1 cellular context compared by ENCODE assay signal in genomic region chr7:30594540-30595460, GRCh38.
A peak's percentile ranks its signal among the peaks of the same experiment; 100 is the strongest.
TF ChIP-seq lines count a peak whose summit lies in the region.

TSS of gene GARS1 (plus strand) at chr7:30594878. CDS start at chr7:30594922, 44 bp downstream.

TF ChIP-seq in K562, 482 proteins besides CTCF, POLR2A, EP300 and RAD21 (continued from another document and continues in another):
- TF ChIP-seq ZNF583 (CRISPR knock-in tag; IDR thresholded peaks at IDR 0.05), result peak; percentile 54; the same call in 1 of the 2 replicates
- TF ChIP-seq MYC (IDR thresholded peaks at IDR 0.05; ENCODE audit: low read depth, low read length), result peak; percentile 100
- peak; percentile 94; the same call in 1 of the 2 replicates for TF ChIP-seq MYC (CRISPR knock-in tag; IDR thresholded peaks at IDR 0.05; ENCODE audit: borderline replicate concordance, low read depth)
- TF ChIP-seq HDAC3 (IDR thresholded peaks at IDR 0.05; ENCODE audit: borderline replicate concordance, partially characterized antibody), result no peak
- TF ChIP-seq ATF4 (CRISPR knock-in tag; IDR thresholded peaks at IDR 0.05), result peak; percentile 100
- no peak for TF ChIP-seq ZNF398 (CRISPR knock-in tag; IDR thresholded peaks at IDR 0.05)
- TF ChIP-seq DACH1 (IDR thresholded peaks at IDR 0.05; ENCODE audit: partially characterized antibody), result peak; percentile 19
- peak; percentile 71; the same call in 1 of the 2 replicates for TF ChIP-seq FOSL1 (tag; conservative IDR thresholded peaks at IDR 0.05)
- TF ChIP-seq THRAP3 (IDR thresholded peaks at IDR 0.05; ENCODE audit: borderline replicate concordance), result no peak
- no peak for TF ChIP-seq SRSF9 (IDR thresholded peaks at IDR 0.05; ENCODE audit: borderline replicate concordance, low read depth, low read length)
- TF ChIP-seq KDM5B (IDR thresholded peaks at IDR 0.05; ENCODE audit: insufficient replicate concordance, low read depth, low read length), result peak; percentile 86
- TF ChIP-seq PCBP2 (IDR thresholded peaks at IDR 0.05; ENCODE audit: low read depth, low read length, poor library complexity, severe bottlenecking), result no peak
- TF ChIP-seq CREB3 (tag; conservative IDR thresholded peaks at IDR 0.05; ENCODE audit: low read depth), result no peak
- TF ChIP-seq POLR2H (tag; IDR thresholded peaks at IDR 0.05; ENCODE audit: low read depth), result peak; percentile 87
- no peak for TF ChIP-seq LCOR (CRISPR knock-in tag; IDR thresholded peaks at IDR 0.05)
- TF ChIP-seq CEBPG (CRISPR knock-in tag; IDR thresholded peaks at IDR 0.05), result peak; percentile 99
- peak; percentile 98 to 99 for TF ChIP-seq CEBPG (tag; conservative IDR thresholded peaks at IDR 0.05 in 1 of 2, IDR thresholded peaks at IDR 0.05 in 1 of 2)
- peak; percentile 68; the same call in 1 of the 2 replicates for TF ChIP-seq ATF2 (CRISPR knock-in tag; IDR thresholded peaks at IDR 0.05)
- no peak for TF ChIP-seq HSF4 (CRISPR knock-in tag; IDR thresholded peaks at IDR 0.05; ENCODE audit: borderline replicate concordance)
- peak; percentile 71; the same call in 1 of the 2 replicates for TF ChIP-seq TFAP4 (CRISPR knock-in tag; IDR thresholded peaks at IDR 0.05; ENCODE audit: borderline replicate concordance)
- TF ChIP-seq ZNF75A (CRISPR knock-in tag; IDR thresholded peaks at IDR 0.05), result no peak
- peak; percentile 98 for TF ChIP-seq ZSCAN32 (CRISPR knock-in tag; IDR thresholded peaks at IDR 0.05)
- TF ChIP-seq RBM39 (optimal IDR thresholded peaks at IDR 0.05; ENCODE audit: low read depth, low read length), result no peak
- TF ChIP-seq ZNF740 (CRISPR knock-in tag; IDR thresholded peaks at IDR 0.05), result peak; percentile 60; the same call in 1 of the 2 replicates
- no peak for TF ChIP-seq ZNF740 (tag; IDR thresholded peaks at IDR 0.05)
- TF ChIP-seq NKRF (IDR thresholded peaks at IDR 0.05; ENCODE audit: borderline replicate concordance), result peak; percentile 62; the same call in 1 of the 2 replicates
- peak; percentile 10; the same call in 1 of the 2 replicates for TF ChIP-seq ARID2 (IDR thresholded peaks at IDR 0.05)
- peak; percentile 47 to 58; a peak in 2 of 4 replicates for TF ChIP-seq SIX5 (IDR thresholded peaks at IDR 0.05; ENCODE audit: borderline replicate concordance in 1 of 2, insufficient read depth in 1 of 2, low read depth in 1 of 2, low read length in 2 of 2)
- no peak for TF ChIP-seq ZNF696 (CRISPR knock-in tag; conservative IDR thresholded peaks at IDR 0.05)
- peak; percentile 60 for TF ChIP-seq ZBTB2 (IDR thresholded peaks at IDR 0.05)
- 0 out of 2 replicates have a peak, but pooled peaks have one; percentile 48 for TF ChIP-seq PTBP1 (IDR thresholded peaks at IDR 0.05; ENCODE audit: low read depth, low read length)
- no peak for TF ChIP-seq PURB (CRISPR knock-in tag; IDR thresholded peaks at IDR 0.05; ENCODE audit: low read depth)
- TF ChIP-seq TAF1 (IDR thresholded peaks at IDR 0.05; ENCODE audit: control insufficient read depth, extremely low read depth, insufficient read depth, low read length, severe bottlenecking), result peak; percentile 93
- no peak for TF ChIP-seq ZNF318 (IDR thresholded peaks at IDR 0.05; ENCODE audit: borderline replicate concordance in 1 of 2, low read depth in 1 of 2)
- no peak for TF ChIP-seq PYGO2 (tag; IDR thresholded peaks at IDR 0.05)
- TF ChIP-seq PRPF4 (IDR thresholded peaks at IDR 0.05; ENCODE audit: insufficient read depth, low read depth, low read length, poor library complexity, severe bottlenecking), result peak; percentile 96
- peak; percentile 89 for TF ChIP-seq SMAD4 (CRISPR knock-in tag; conservative IDR thresholded peaks at IDR 0.05)
- no peak for TF ChIP-seq MAFG (tag; conservative IDR thresholded peaks at IDR 0.05)
- peak; percentile 92 for TF ChIP-seq JUND (IDR thresholded peaks at IDR 0.05; ENCODE audit: borderline replicate concordance, low read depth, low read length)
- peak; percentile 82; the same call in 1 of the 3 replicates for TF ChIP-seq JUND (tag; IDR thresholded peaks at IDR 0.05; ENCODE audit: borderline replicate concordance, low read depth, low read length)
- TF ChIP-seq L3MBTL2 (IDR thresholded peaks at IDR 0.05), result peak; percentile 62
- TF ChIP-seq DMBX1 (CRISPR knock-in tag; IDR thresholded peaks at IDR 0.05; ENCODE audit: borderline replicate concordance), result peak; percentile 31; the same call in 1 of the 2 replicates
